Comparison of ENCODE assay signal across 23 cellular contexts in the genomic region with DNA sequence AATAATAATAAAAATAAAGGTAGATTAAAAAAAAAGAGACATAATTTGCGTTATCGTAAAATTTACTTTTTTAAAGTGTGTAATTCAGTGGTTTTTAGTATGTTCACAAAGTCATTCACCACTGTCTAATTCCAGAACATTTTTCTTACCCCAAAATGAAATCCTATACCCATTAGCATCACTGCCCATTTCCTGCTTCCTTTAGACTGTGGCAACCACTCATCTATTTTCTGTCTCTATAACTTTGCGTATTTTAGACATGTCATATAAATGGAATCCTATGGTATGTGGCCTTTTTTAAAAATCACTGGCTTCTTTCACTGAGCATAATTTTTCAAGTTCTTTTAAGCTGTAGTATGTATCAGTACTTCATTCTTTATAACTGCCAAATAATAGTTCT. TPM values are rescaled to one million over a fixed set of nuclear protein-coding genes. Genes with fewer than 3 reads are reported as not detected.
DNase-seq lines count a peak whose midpoint lies in the region; ATAC-seq and TF ChIP-seq lines count a peak whose summit lies in the region.
"Had no signal": no experiment of that assay in that cellular context is flagged by ENCODE, and none has a peak within 500 bp of the region (broad histone marks: within the 10 kb centered on the region; RNA-seq: fewer than 3 reads in every experiment).

No MANE protein-coding gene starts in this region.

- H3K79me2 ChIP-seq in fibroblast of lung (ENCODE audit: control insufficient read depth, insufficient read depth, low read length): peaks cover 8% of the 10 kb centered on the region

- H2AFZ ChIP-seq in fibroblast of lung (ENCODE audit: low read length): no peak overlapping the region
- H2AFZ ChIP-seq: GM23338 had no signal

- H3K27me3 Mint-ChIP-seq in HFFc6 (ENCODE audit: insufficient read depth) (no peaks in the 10 kb centered on the region), mesothelial cell of epicardium (ENCODE audit: low read depth) (no peaks in the 10 kb centered on the region)
- no peaks in the 10 kb centered on the region for H3K27me3 Mint-ChIP-seq in stimulated activated memory B cell treated with anti-CD40 and anti-IgM and Interleukin-4, amounts not matched to agents 10 μg/mL and 1 μg/mL and 100 μg/mL, for 72 hours
- H3K27me3 Mint-ChIP-seq: B cell, IgD-negative memory B cell, T-cell had no signal

- H3K27ac Mint-ChIP-seq in HFFc6 (peak overlapping the region; percentile 76), mesothelial cell of epicardium (no peak overlapping the region)
- H3K27ac Mint-ChIP-seq in stimulated activated memory B cell treated with anti-CD40 and anti-IgM and Interleukin-4, amounts not matched to agents 10 μg/mL and 1 μg/mL and 100 μg/mL, for 72 hours: no peak overlapping the region
- H3K27ac Mint-ChIP-seq: B cell, GM23338, IgD-negative memory B cell, T-cell had no signal

- no peak for ATAC-seq in stimulated activated memory B cell treated with anti-CD40 and anti-IgM and Interleukin-4, amounts not matched to agents 10 μg/mL and 1 μg/mL and 100 μg/mL, for 72 hours
- ATAC-seq in HG02885 (IDR thresholded peaks at IDR 0.05; ENCODE audit: poor library complexity, unreplicated experiment): no peak
- no peak for ATAC-seq in HG03439 (IDR thresholded peaks at IDR 0.05; ENCODE audit: unreplicated experiment)
- ATAC-seq: GM23338, HCT116, T-cell had no signal

- H3K9me3 ChIP-seq in adipocyte (ENCODE audit: control insufficient read depth, low read length): no peaks in the 10 kb centered on the region
- no peaks in the 10 kb centered on the region for H3K9me3 ChIP-seq in fibroblast of lung (ENCODE audit: control insufficient read depth, insufficient read depth, low read depth, low read length)

- no peak overlapping the region for H3K4me2 ChIP-seq in fibroblast of lung (ENCODE audit: extremely low read depth, insufficient read depth, low read length)
- H3K4me2 ChIP-seq: GM23338 had no signal

- no peaks in the 10 kb centered on the region for H3K9me3 Mint-ChIP-seq in HFFc6
- no peaks in the 10 kb centered on the region for H3K9me3 Mint-ChIP-seq in stimulated activated memory B cell treated with anti-CD40 and anti-IgM and Interleukin-4, amounts not matched to agents 10 μg/mL and 1 μg/mL and 100 μg/mL, for 72 hours
- H3K9me3 Mint-ChIP-seq in mesothelial cell of epicardium: peaks cover 3% of the 10 kb centered on the region
- H3K9me3 Mint-ChIP-seq: GM23338, IgD-negative memory B cell, T-cell had no signal

- H3K4me3 ChIP-seq in adipocyte (ENCODE audit: low read length) (no peak overlapping the region), fibroblast of lung (replicated peaks in 1 of 4; ENCODE audit: control extremely low read depth in 1 of 4, insufficient read depth in 1 of 4, low read depth in 3 of 4, low read length in 4 of 4) (no peak overlapping the region)
- H3K4me3 ChIP-seq: GM23338 had no signal

- H3K4me1 Mint-ChIP-seq in HFFc6 (ENCODE audit: low read depth) (peaks cover 84% of the 10 kb centered on the region), mesothelial cell of epicardium (peaks cover 54% of the 10 kb centered on the region)
- peaks cover 28% of the 10 kb centered on the region for H3K4me1 Mint-ChIP-seq in stimulated activated memory B cell treated with anti-CD40 and anti-IgM and Interleukin-4, amounts not matched to agents 10 μg/mL and 1 μg/mL and 100 μg/mL, for 72 hours

- peaks cover 7% of the 10 kb centered on the region for H3K4me1 ChIP-seq in adipocyte (ENCODE audit: control insufficient read depth, insufficient read depth, low read length)
- H3K4me1 ChIP-seq in fibroblast of lung (ENCODE audit: control insufficient read depth, extremely low read depth, insufficient read depth, low read length): peaks cover 4% of the 10 kb centered on the region

- no peak overlapping the region for H3K9ac ChIP-seq in adipocyte (ENCODE audit: low read length)
- no peak overlapping the region for H3K9ac ChIP-seq in fibroblast of lung (ENCODE audit: insufficient read depth, low read length)

- DNase-seq in HFFc6 (peak; percentile 47), adipocyte (ENCODE audit: low read depth) (peak; percentile 41), fibroblast of lung (ENCODE audit: low read depth in 2 of 2) (peak; percentile 45 to 68), stromal cell of bone marrow (ENCODE audit: low read depth) (peak; percentile 45), mesothelial cell of epicardium (ENCODE audit: low spot score in 2 of 2, unreplicated experiment in 2 of 2) (no peak)
- DNase-seq: ACHN, DMS79 treated with DMSO at 0.1 percent for 48 hours, GDM1, Karpas-422, NCI-H1105 treated with DMSO at 0.1 percent for 48 hours, NCI-H1694, NCI-H2081 treated with DMSO at 0.1 percent for 48 hours, NCI-H446 treated with DMSO at 0.1 percent for 48 hours, NCI-H748 treated with DMSO at 0.1 percent for 48 hours, Right ventricle myocardium superior, T-cell had no signal

- H4K20me1 ChIP-seq in fibroblast of lung (ENCODE audit: control insufficient read depth, extremely low read depth, insufficient read depth, low read length): no peaks in the 10 kb centered on the region

- H3K36me3 Mint-ChIP-seq in HFFc6 (ENCODE audit: low read depth) (peaks cover 12% of the 10 kb centered on the region; the same call in 1 of the 2 replicates), mesothelial cell of epicardium (peaks cover 17% of the 10 kb centered on the region)
- peaks cover 17% of the 10 kb centered on the region for H3K36me3 Mint-ChIP-seq in stimulated activated memory B cell treated with anti-CD40 and anti-IgM and Interleukin-4, amounts not matched to agents 10 μg/mL and 1 μg/mL and 100 μg/mL, for 72 hours
- H3K36me3 Mint-ChIP-seq: T-cell had no signal

- TF ChIP-seq CTCF in HFFc6 (IDR thresholded peaks at IDR 0.05): no peak
- TF ChIP-seq CTCF in fibroblast of lung (conservative IDR thresholded peaks at IDR 0.05 in 1 of 2, IDR thresholded peaks at IDR 0.05 in 1 of 2; ENCODE audit: low read depth in 1 of 2, low read length in 2 of 2): no peak
- no peak for TF ChIP-seq CTCF in mesothelial cell of epicardium (IDR thresholded peaks at IDR 0.05; ENCODE audit: unreplicated experiment)

- H3K27ac ChIP-seq in fibroblast of lung (ENCODE audit: insufficient read depth, low read length): no peak overlapping the region

- H3K4me3 Mint-ChIP-seq in HFFc6 (no peak overlapping the region; the same call in 1 of the 2 replicates), mesothelial cell of epicardium (no peak overlapping the region)
- H3K4me3 Mint-ChIP-seq in stimulated activated memory B cell treated with anti-CD40 and anti-IgM and Interleukin-4, amounts not matched to agents 10 μg/mL and 1 μg/mL and 100 μg/mL, for 72 hours: no peak overlapping the region
- H3K4me3 Mint-ChIP-seq: B cell, GM23338, IgD-negative memory B cell, T-cell had no signal

- H3K27me3 ChIP-seq in adipocyte (replicated peaks; ENCODE audit: control insufficient read depth, insufficient read depth, low read length) (no peaks in the 10 kb centered on the region), fibroblast of lung (ENCODE audit: control insufficient read depth, insufficient read depth, low read length) (no peaks in the 10 kb centered on the region)

- no peaks in the 10 kb centered on the region for H3K36me3 ChIP-seq in adipocyte (ENCODE audit: control insufficient read depth, insufficient read depth, low read length, severe bottlenecking)
- H3K36me3 ChIP-seq in fibroblast of lung (ENCODE audit: control insufficient read depth, insufficient read depth, low read length): no peaks in the 10 kb centered on the region

RNA-seq across cellular contexts. Expression of gene KAT6B, which starts 53.6 kb away (rescaled TPM):
- 10 to 100 TPM; 17.8 to 27.5 (median 23.6) TPM for total RNA-seq in HFFc6 (2021; fragmentation: NEBNext Ultra II Directional; extraction: Animal tissue kit (Norgen Biotek cat#: 25700))
- total RNA-seq in fibroblast of lung (24.4 and 37.8 TPM in 2 replicates), mesothelial cell of epicardium (147 to 155 TPM (median 148 TPM) in 3 replicates)
- polyA plus RNA-seq in fibroblast of lung: 3.9 and 4.1 TPM in 2 replicates
- 8.8 and 10.6 TPM in 2 replicates for polyA plus RNA-seq in fibroblast of lung (2012)
- polyA minus RNA-seq in fibroblast of lung (ENCODE audit: low replicate concordance): 15.7 and 35.3 TPM in 2 replicates

Comparison
In these comparisons a context has a peak if more than half of its experiments do, and no peak if none do; other contexts are left out.
1. DNase-seq: peak in HFFc6 (single experiment), adipocyte (single experiment), fibroblast of lung (2 of 2) and stromal cell of bone marrow (single experiment); none in mesothelial cell of epicardium (0 of 2).